Comparison of ENCODE assay signal across 8 cellular contexts in genomic region chr2:105454801-105455485, GRCh38. TPM values are rescaled to one million over a fixed set of nuclear protein-coding genes. Genes with fewer than 3 reads are reported as not detected.
A peak's percentile ranks its signal among the peaks of the same experiment; 100 is the strongest.
DNase-seq lines count a peak whose midpoint lies in the region; ATAC-seq and TF ChIP-seq lines count a peak whose summit lies in the region.

No MANE protein-coding gene starts in this region.

- H3K4me3 Mint-ChIP-seq in H9, result no peak overlapping the region
- H3K4me3 Mint-ChIP-seq in glutamatergic neuron (ENCODE audit: unreplicated experiment), result no peak overlapping the region
- H3K4me3 Mint-ChIP-seq in stimulated activated naive B cell treated with anti-CD40 and anti-IgM and Interleukin-4, amounts not matched to agents 10 μg/mL and 1 μg/mL and 100 μg/mL, for 72 hours, result no peak overlapping the region

- H3K23me2 ChIP-seq in H9 (ENCODE audit: insufficient read length, low read depth, low read length, poor library complexity, severe bottlenecking), result no peaks in the 10 kb centered on the region

- H3K79me2 ChIP-seq in H9 (ENCODE audit: insufficient read depth, low read length), result no peaks in the 10 kb centered on the region
- H3K79me2 ChIP-seq in SU-DHL-6 (ENCODE audit: insufficient read depth, low read length), result no peaks in the 10 kb centered on the region

- POLR2A ChIA-PET in HEK293T (lab: Yijun Ruan, JAX), result no interaction called here

- H3F3A ChIP-seq in SU-DHL-6 (ENCODE audit: insufficient read depth), result no peaks in the 10 kb centered on the region

- no peaks in the 10 kb centered on the region for H3K4me1 ChIP-seq in H9 (ENCODE audit: insufficient read depth, low read length)

- H3K27ac ChIP-seq in H9 (ENCODE audit: insufficient read length, low read depth, low read length), result no peak overlapping the region
- no peak overlapping the region for H3K27ac ChIP-seq in SU-DHL-6 (ENCODE audit: low read depth, low read length)

- no peak overlapping the region for H2BK15ac ChIP-seq in H9 (ENCODE audit: low read depth, low read length)

- no peaks in the 10 kb centered on the region for H4K20me1 ChIP-seq in H9 (ENCODE audit: control insufficient read depth, insufficient read depth, insufficient read length)
- no peaks in the 10 kb centered on the region for H4K20me1 ChIP-seq in SU-DHL-6 (ENCODE audit: low read depth, low read length)

- H3K27me3 ChIP-seq in H9 (ENCODE audit: insufficient read depth, low read length) (no peaks in the 10 kb centered on the region), SU-DHL-6 (ENCODE audit: low read length) (no peaks in the 10 kb centered on the region)

- H2AFZ ChIP-seq in H9 (ENCODE audit: low read length) (no peak overlapping the region), SU-DHL-6 (ENCODE audit: low read depth, low read length, severe bottlenecking) (no peak overlapping the region)

- no peak overlapping the region for H3K14ac ChIP-seq in H9 (ENCODE audit: insufficient read depth, low read length)

- H3K79me1 ChIP-seq in H9 (ENCODE audit: insufficient read depth, low read depth, low read length, poor library complexity, severe bottlenecking), result no peaks in the 10 kb centered on the region

- H3K9ac ChIP-seq in H9 (ENCODE audit: extremely low read depth, insufficient read length, low read length) (no peak overlapping the region), SU-DHL-6 (ENCODE audit: low read length) (no peak overlapping the region)

- H3K4me2 ChIP-seq in H9 (ENCODE audit: insufficient read depth, insufficient read length, low read length) (no peak overlapping the region), SU-DHL-6 (ENCODE audit: low read depth, low read length, poor library complexity, severe bottlenecking) (no peak overlapping the region)

- H2BK12ac ChIP-seq in H9 (ENCODE audit: insufficient read length, low read depth, low read length), result no peak overlapping the region

- H4K91ac ChIP-seq in H9 (ENCODE audit: insufficient read length, low read depth, low read length), result no peak overlapping the region

- no peak overlapping the region for H2BK5ac ChIP-seq in H9 (ENCODE audit: insufficient read length, low read length)

- H3K56ac ChIP-seq in H9 (ENCODE audit: insufficient read length, low read depth, low read length), result no peak overlapping the region

- H3K4me1 Mint-ChIP-seq in H9 (peaks cover 6 to 8% of the 10 kb centered on the region in 2 experiments), glutamatergic neuron (ENCODE audit: low read depth, unreplicated experiment) (peaks cover 4% of the 10 kb centered on the region)
- peaks cover 0 to 7% of the 10 kb centered on the region in 2 donors for H3K4me1 Mint-ChIP-seq in stimulated activated naive B cell treated with anti-CD40 and anti-IgM and Interleukin-4, amounts not matched to agents 10 μg/mL and 1 μg/mL and 100 μg/mL, for 72 hours

- no peak overlapping the region for H4K5ac ChIP-seq in H9 (ENCODE audit: insufficient read length, low read depth, low read length)

- H3K23ac ChIP-seq in H9 (ENCODE audit: insufficient read length, low read depth, low read length), result no peak overlapping the region

- H3T11ph ChIP-seq in H9 (ENCODE audit: low read length), result no peak overlapping the region

- CTCF ChIA-PET in HEK293T (lab: Yijun Ruan, JAX), result no interaction called here

- peak; percentile 82 for ATAC-seq in stimulated activated naive B cell treated with anti-CD40 and anti-IgM and Interleukin-4, amounts not matched to agents 10 μg/mL and 1 μg/mL and 100 μg/mL, for 72 hours (replicated peaks)
- no peak for ATAC-seq in HG03432 (IDR thresholded peaks at IDR 0.05; ENCODE audit: unreplicated experiment)

- H2BK120ac ChIP-seq in H9 (ENCODE audit: low read depth, low read length, poor library complexity, severe bottlenecking), result no peak overlapping the region

- no peak overlapping the region for H4K8ac ChIP-seq in H9 (replicated peaks; ENCODE audit: insufficient read length, low read depth, low read length)

- H2BK20ac ChIP-seq in H9 (ENCODE audit: low read depth, low read length, poor library complexity, severe bottlenecking), result no peak overlapping the region

- no peak overlapping the region for H2AK5ac ChIP-seq in H9 (ENCODE audit: insufficient read length, low read length)

- peak; percentile 80 for DNase-seq in AG09309 (ENCODE audit: low read depth)
- DNase-seq in H9, result peak; percentile 54
- peak; percentile 24 for DNase-seq in glutamatergic neuron
- DNase-seq in stimulated activated naive B cell treated with anti-CD40 and anti-IgM and Interleukin-4, amounts not matched to agents 10 μg/mL and 1 μg/mL and 100 μg/mL, for 72 hours, result no peak
- no peak for DNase-seq in HEK293T (ENCODE audit: extremely low spot score)
- no peak for DNase-seq in NCI-H1436 treated with DMSO at 0.1 percent for 48 hours (lab: John Stamatoyannopoulos, UW)

- no peaks in the 10 kb centered on the region for H3K36me3 ChIP-seq in SU-DHL-6 (ENCODE audit: low read length)

- H3K9me3 ChIP-seq in H9 (ENCODE audit: control insufficient read depth, low read depth, low read length) (no peaks in the 10 kb centered on the region), SU-DHL-6 (ENCODE audit: insufficient read depth, low read length) (no peaks in the 10 kb centered on the region)

- H3K27me3 Mint-ChIP-seq in H9 (ENCODE audit: low read depth), result peaks cover 6% of the 10 kb centered on the region
- peaks cover 1% of the 10 kb centered on the region for H3K27me3 Mint-ChIP-seq in glutamatergic neuron (ENCODE audit: unreplicated experiment)
- H3K27me3 Mint-ChIP-seq in stimulated activated naive B cell treated with anti-CD40 and anti-IgM and Interleukin-4, amounts not matched to agents 10 μg/mL and 1 μg/mL and 100 μg/mL, for 72 hours, result peaks cover 8 to 29% of the 10 kb centered on the region in 2 donors

- no peaks in the 10 kb centered on the region for H3K9me2 ChIP-seq in SU-DHL-6 (replicated peaks; ENCODE audit: insufficient read depth, low read length)

- TF ChIP-seq CTCF in AG09309 (IDR thresholded peaks at IDR 0.05; ENCODE audit: control insufficient read depth, insufficient read depth, low read depth, low read length, missing control alignments) (peak; percentile 65), H9 (conservative IDR thresholded peaks at IDR 0.05) (peak; percentile 53), SU-DHL-6 (IDR thresholded peaks at IDR 0.05; ENCODE audit: insufficient read depth, low read length, poor library complexity, severe bottlenecking) (peak; percentile 16), glutamatergic neuron (IDR thresholded peaks at IDR 0.05; ENCODE audit: partially characterized antibody, unreplicated experiment) (no peak)

- WGBS in H9 (ENCODE audit: extremely low coverage, insufficient read length, low lambda C conversion rate), result no CpG with 5 or more reads among the region's 6 CpGs

- H3K27ac Mint-ChIP-seq in H9 (no peak overlapping the region), glutamatergic neuron (ENCODE audit: unreplicated experiment) (no peak overlapping the region)
- no peak overlapping the region for H3K27ac Mint-ChIP-seq in stimulated activated naive B cell treated with anti-CD40 and anti-IgM and Interleukin-4, amounts not matched to agents 10 μg/mL and 1 μg/mL and 100 μg/mL, for 72 hours

- H3K9me3 Mint-ChIP-seq in H9 (no peaks in the 10 kb centered on the region; a peak in 2 of 5 replicates), glutamatergic neuron (ENCODE audit: unreplicated experiment) (no peaks in the 10 kb centered on the region)
- no peaks in the 10 kb centered on the region for H3K9me3 Mint-ChIP-seq in stimulated activated naive B cell treated with anti-CD40 and anti-IgM and Interleukin-4, amounts not matched to agents 10 μg/mL and 1 μg/mL and 100 μg/mL, for 72 hours

- H3K18ac ChIP-seq in H9 (ENCODE audit: insufficient read length, low read depth, low read length), result no peak overlapping the region

- H3K4me3 ChIP-seq in AG09309 (ENCODE audit: control insufficient read depth, low read depth, low read length), result no peak overlapping the region
- H3K4me3 ChIP-seq in SU-DHL-6 (ENCODE audit: insufficient read depth, low read length, poor library complexity, severe bottlenecking), result no peak overlapping the region

- H3K36me3 Mint-ChIP-seq in H9 (ENCODE audit: insufficient read depth in 1 of 3, low read depth in 3 of 3) (0 out of 7 replicates have a peak, but pooled peaks cover 0 to 1% (median 0%) of the 10 kb centered on the region in 3 experiments), glutamatergic neuron (ENCODE audit: unreplicated experiment) (no peaks in the 10 kb centered on the region)
- no peaks in the 10 kb centered on the region for H3K36me3 Mint-ChIP-seq in stimulated activated naive B cell treated with anti-CD40 and anti-IgM and Interleukin-4, amounts not matched to agents 10 μg/mL and 1 μg/mL and 100 μg/mL, for 72 hours

- H3K4ac ChIP-seq in H9 (ENCODE audit: low read depth, low read length), result no peak overlapping the region

TF ChIP-seq in HEK293T, 16 proteins besides CTCF, POLR2A, EP300 and RAD21:
- TF ChIP-seq FOXA1 (IDR thresholded peaks at IDR 0.05) (no peak), ELF4 (IDR thresholded peaks at IDR 0.05) (no peak), SUZ12 (IDR thresholded peaks at IDR 0.05) (no peak), HDGF (IDR thresholded peaks at IDR 0.05; ENCODE audit: borderline replicate concordance) (no peak), NFRKB (IDR thresholded peaks at IDR 0.05) (no peak), TARDBP (IDR thresholded peaks at IDR 0.05) (no peak), BHLHE40 (IDR thresholded peaks at IDR 0.05; ENCODE audit: borderline replicate concordance) (no peak), FOXK2 (IDR thresholded peaks at IDR 0.05) (no peak)

RNA-seq across cellular contexts. Expression of gene FHL2, which starts 56.1 kb away (rescaled TPM):
- 34.9 and 36.9 TPM in 2 replicates for total RNA-seq in H9 (2021)
- 3.2 TPM for total RNA-seq in glutamatergic neuron (ENCODE audit: unreplicated experiment)

Comparison
In these comparisons a context has a peak if more than half of its experiments do, and no peak if none do; other contexts are left out.
1. DNase-seq: peak in AG09309 (single experiment), H9 (single experiment) and glutamatergic neuron (single experiment); none in stimulated activated naive B cell treated with anti-CD40 and anti-IgM and Interleukin-4, amounts not matched to agents 10 μg/mL and 1 μg/mL and 100 μg/mL, for 72 hours (single experiment), HEK293T (single experiment) and NCI-H1436 treated with DMSO at 0.1 percent for 48 hours (single experiment).